In genomic region chr10:21533577-21534475, GRCh38 we compare ENCODE assay signal across 8 cellular contexts. TPM values are rescaled to one million over a fixed set of nuclear protein-coding genes. Genes with fewer than 3 reads are reported as not detected.
DNase-seq lines count a peak whose midpoint lies in the region; ATAC-seq and TF ChIP-seq lines count a peak whose summit lies in the region.

TSS of gene MLLT10 (plus strand) at chr10:21534232. CDS start at chr10:21534645, 413 bp downstream.

- TF ChIP-seq POLR2A in upper lobe of left lung (IDR thresholded peaks at IDR 0.05): peak in 3 of 4 donors; percentile 62 to 91 (median 79)

- H3K9ac ChIP-seq in adipocyte (ENCODE audit: low read length): peak within 1 kb of the TSS; percentile 94

- 0% methylated on average over 7 to 22 of the region's 81 CpGs for WGBS in upper lobe of left lung, 2 donors

- H3K4me1 ChIP-seq in adipocyte (ENCODE audit: control insufficient read depth, insufficient read depth, low read length) (peaks cover 17% of the 10 kb centered on the region), upper lobe of left lung (peaks cover 10 to 20% (median 18%) of the 10 kb centered on the region in 4 donors)

- peak; percentile 17 for TF ChIP-seq CTCF in GM12864 (IDR thresholded peaks at IDR 0.05; ENCODE audit: low read depth, low read length, missing control alignments)
- TF ChIP-seq CTCF in upper lobe of left lung (IDR thresholded peaks at IDR 0.05): peak in 5 of 6 experiments; percentile 9 to 75 (median 57)

- H3K9me3 ChIP-seq in adipocyte (ENCODE audit: control insufficient read depth, low read length) (no peaks in the 10 kb centered on the region), upper lobe of left lung (no peaks in the 10 kb centered on the region)

- peak; percentile 78 for DNase-seq in GM12864 (ENCODE audit: low read depth)
- peak; percentile 90 for DNase-seq in NCI-H1105 (lab: John Stamatoyannopoulos, UW)
- peak; percentile 91 for DNase-seq in SW480 (ENCODE audit: low spot score)
- DNase-seq in adipocyte (ENCODE audit: low read depth): peak; percentile 97
- peak; percentile 96 for DNase-seq in cardiac septum (ENCODE audit: low spot score)
- peak; percentile 98 for DNase-seq in posterior vena cava (ENCODE audit: low spot score)
- DNase-seq in upper lobe of left lung: peak; percentile 96 to 100

- peak within 1 kb of the TSS; percentile 90 for H3K4me3 ChIP-seq in GM12864 (ENCODE audit: low read depth, low read length)
- peak within 1 kb of the TSS; percentile 88 for H3K4me3 ChIP-seq in adipocyte (ENCODE audit: low read length)
- H3K4me3 ChIP-seq in upper lobe of left lung: peak within 1 kb of the TSS; percentile 70 to 94 (median 82)

- peak within 1 kb of the TSS; percentile 87 to 98 (median 94) for H3K27ac ChIP-seq in upper lobe of left lung

- H3K27me3 ChIP-seq in adipocyte (replicated peaks; ENCODE audit: control insufficient read depth, insufficient read depth, low read length) (no peaks in the 10 kb centered on the region), upper lobe of left lung (no peaks in the 10 kb centered on the region)

- TF ChIP-seq EP300 in upper lobe of left lung (IDR thresholded peaks at IDR 0.05): no peak

- ATAC-seq in HG02571 (IDR thresholded peaks at IDR 0.05; ENCODE audit: unreplicated experiment) (peak; percentile 88), upper lobe of left lung (ENCODE audit: low FRiP score in 2 of 2) (peak; percentile 98 to 99)

- intact Hi-C loops in cardiac septum (cut with DNase I) (loop anchor here (2.0 to 10.0 kb wide), 4 partner anchors 15 to 421 kb away; no protein-coding TSS in a partner anchor), posterior vena cava (cut with DNase I) (no loop called here)

- H3K36me3 ChIP-seq in adipocyte (ENCODE audit: control insufficient read depth, insufficient read depth, low read length, severe bottlenecking): peaks cover 8% of the 10 kb centered on the region
- H3K36me3 ChIP-seq in upper lobe of left lung: peaks cover 0 to 18% (median 2%) of the 10 kb centered on the region in 4 donors

RNA-seq across cellular contexts. Expression of gene MLLT10, which starts in this region (rescaled TPM):
- total RNA-seq in cardiac septum (32.5 TPM), posterior vena cava (10 to 100 TPM; 31.5 to 34.0 TPM), upper lobe of left lung (10 to 100 TPM; 40.1 to 63.9 (median 53.9) TPM)

Comparison
In these comparisons a context has a peak if more than half of its experiments do, and no peak if none do; other contexts are left out.
1. Peak in every context shown above with its lines: DNase-seq, ATAC-seq, H3K4me3 ChIP-seq and H3K27ac ChIP-seq.